8 cellular contexts compared by ENCODE assay signal in the genomic region with DNA sequence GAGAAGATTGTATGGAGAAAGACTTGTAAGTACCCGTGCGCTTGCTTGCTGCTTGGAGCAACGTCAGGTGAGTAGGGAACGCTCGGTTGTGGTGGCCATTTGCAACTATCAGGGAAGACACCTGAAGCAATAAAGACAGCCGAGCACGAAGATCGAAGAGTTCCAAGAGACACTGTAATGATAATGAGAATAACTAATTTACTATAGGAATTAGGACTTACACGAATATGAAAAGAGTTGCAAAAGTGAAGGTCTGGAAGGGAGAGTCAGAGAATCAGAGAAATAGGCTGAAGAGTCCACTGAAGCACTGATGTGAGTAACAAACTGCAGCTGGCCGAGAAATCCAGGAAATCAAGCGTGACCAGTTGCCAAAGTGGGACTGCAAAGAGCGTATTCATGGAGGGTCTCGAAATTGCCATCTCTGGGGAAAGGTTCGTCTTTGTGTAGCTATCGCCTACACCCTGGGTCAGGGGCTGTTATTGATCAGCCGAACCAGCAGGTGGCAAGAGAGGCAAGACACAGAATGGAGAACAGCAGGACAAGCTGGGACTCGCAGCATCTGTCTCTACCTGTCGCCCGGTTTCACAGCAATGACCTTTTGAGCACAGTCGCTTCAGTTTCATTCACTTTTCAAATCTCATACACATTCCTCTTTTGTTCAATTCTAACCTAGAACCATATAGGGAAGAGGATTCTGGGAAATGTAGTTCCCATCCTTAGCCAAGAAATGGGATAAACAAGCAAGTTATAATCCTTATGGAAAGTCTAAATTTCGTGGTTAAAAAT. TPM values are rescaled to one million over a fixed set of nuclear protein-coding genes. Genes with fewer than 3 reads are reported as not detected.
DNase-seq lines count a peak whose midpoint lies in the region; ATAC-seq and TF ChIP-seq lines count a peak whose summit lies in the region.

No MANE protein-coding gene starts in this region.

- H3K27me3 ChIP-seq in BJ (ENCODE audit: control insufficient read depth, insufficient read depth, low read length) (no peaks in the 10 kb centered on the region), dorsolateral prefrontal cortex (no peaks in the 10 kb centered on the region)

- peaks cover 23% of the 10 kb centered on the region for H3K4me1 Mint-ChIP-seq in activated CD4-positive, alpha-beta T cell treated with anti-CD3 and anti-CD28 coated beads, Interleukin-2, amount 10 ng/mL, durations not matched to agents 7 days and 5 days

- peaks cover 6% of the 10 kb centered on the region for H3K27me3 Mint-ChIP-seq in activated CD4-positive, alpha-beta T cell treated with anti-CD3 and anti-CD28 coated beads, Interleukin-2, amount 10 ng/mL, durations not matched to agents 7 days and 5 days

- peak overlapping the region; percentile 49 for H3K4me3 ChIP-seq in BJ (ENCODE audit: low read depth, low read length)
- H3K4me3 ChIP-seq in dorsolateral prefrontal cortex: peak overlapping the region; percentile 46 to 85 (median 66)
- H3K4me3 ChIP-seq in lower leg skin (ENCODE audit: low read depth, poor library complexity, severe bottlenecking): peak overlapping the region; percentile 1

- H3K36me3 ChIP-seq in BJ (ENCODE audit: control insufficient read depth, insufficient read depth, low read length): no peaks in the 10 kb centered on the region

- H3K9me3 Mint-ChIP-seq in activated CD4-positive, alpha-beta T cell treated with anti-CD3 and anti-CD28 coated beads, Interleukin-2, amount 10 ng/mL, durations not matched to agents 7 days and 5 days: no peaks in the 10 kb centered on the region

- peak; percentile 100 for ATAC-seq in HG03442 (IDR thresholded peaks at IDR 0.05; ENCODE audit: unreplicated experiment)

- H3K36me3 Mint-ChIP-seq in activated CD4-positive, alpha-beta T cell treated with anti-CD3 and anti-CD28 coated beads, Interleukin-2, amount 10 ng/mL, durations not matched to agents 7 days and 5 days (ENCODE audit: low read depth): no peaks in the 10 kb centered on the region

- 2 to 4% methylated on average over 21 of the region's 21 CpGs for WGBS in lower leg skin, 2 donors

- no peak for TF ChIP-seq POLR2A in lower leg skin (IDR thresholded peaks at IDR 0.05)

- CTCF ChIA-PET in BJ (lab: Yijun Ruan, JAX): interaction anchor here (0.7 to 3.1 kb wide), 37 partner anchors 9 to 286 kb away, joined by 3 to 34 read pairs (median 4); a partner anchor contains a TSS
- CTCF ChIA-PET in activated CD4-positive, alpha-beta T cell treated with anti-CD3 and anti-CD28 coated beads, Interleukin-2, amount 10 ng/mL, durations not matched to agents 7 days and 5 days (lab: Charles Lee): interaction anchor here (0.6 to 4.0 kb wide), 25 partner anchors 8 to 204 kb away, joined by 3 to 18 read pairs (median 4); a partner anchor contains a TSS

- peak overlapping the region; percentile 64 for H3K27ac Mint-ChIP-seq in activated CD4-positive, alpha-beta T cell treated with anti-CD3 and anti-CD28 coated beads, Interleukin-2, amount 10 ng/mL, durations not matched to agents 7 days and 5 days

- intact Hi-C loops in dorsolateral prefrontal cortex (cut with DNase I): loop anchor here (2.0 to 10.0 kb wide), 5 partner anchors 26 to 206 kb away; a partner anchor contains a TSS
- intact Hi-C loops in lower leg skin (cut with DNase I; ENCODE audit: low total_unique reads): loop anchor here (10.0 kb wide), 1 partner anchor 254 kb away; no protein-coding TSS in a partner anchor

- TF ChIP-seq CTCF in BJ (IDR thresholded peaks at IDR 0.05; ENCODE audit: insufficient read depth, low read depth, low read length) (peak; percentile 90), dorsolateral prefrontal cortex (IDR thresholded peaks at IDR 0.05 in 54 of 56, conservative IDR thresholded peaks at IDR 0.05 in 2 of 56; ENCODE audit: low read depth in 1 of 56, partially characterized antibody in 56 of 56) (peak; percentile 45 to 93 (median 86)), lower leg skin (IDR thresholded peaks at IDR 0.05) (peak in 1 of 3 donors; percentile 80)

- peak overlapping the region; percentile 77 for H3K4me3 Mint-ChIP-seq in activated CD4-positive, alpha-beta T cell treated with anti-CD3 and anti-CD28 coated beads, Interleukin-2, amount 10 ng/mL, durations not matched to agents 7 days and 5 days

- POLR2A ChIA-PET in BJ (lab: Charles Lee): no interaction called here
- POLR2A ChIA-PET in activated CD4-positive, alpha-beta T cell treated with anti-CD3 and anti-CD28 coated beads, Interleukin-2, amount 10 ng/mL, durations not matched to agents 7 days and 5 days (lab: Charles Lee): no interaction called here

- peak overlapping the region in 58 of 59 donors; percentile 5 to 85 (median 68) for H3K27ac ChIP-seq in dorsolateral prefrontal cortex

- DNase-seq in BJ (ENCODE audit: low read depth): no peak
- peak; percentile 71 for DNase-seq in GM19240 (ENCODE audit: insufficient read length, low spot score)
- DNase-seq in NCI-H510A (lab: John Stamatoyannopoulos, UW): peak; percentile 56
- peak; percentile 81 for DNase-seq in activated CD4-positive, alpha-beta T cell treated with anti-CD3 and anti-CD28 coated beads, Interleukin-2, amount 10 ng/mL, durations not matched to agents 7 days and 5 days
- DNase-seq in dorsolateral prefrontal cortex: peak; percentile 48 to 80 (median 69)
- peak; percentile 66 to 90 for DNase-seq in lower leg skin (ENCODE audit: low spot score in 2 of 2)
- peak; percentile 42 to 48 (median 43) for DNase-seq in stimulated activated CD4-positive, alpha-beta T cell treated with anti-CD3 and anti-CD28 coated beads, TNF-alpha, amount 100 ng/mL, for 1 hour (ENCODE audit: low read depth in 3 of 3, low spot score in 1 of 3)

RNA-seq across cellular contexts. Expression of a gene that starts 26.2 kb away (rescaled TPM):
- 4.4 and 15.7 TPM in 2 replicates for polyA plus RNA-seq in BJ (2011; rRNA removed)
- 7.1 and 17.5 TPM in 2 replicates for polyA minus RNA-seq in BJ (2011; rRNA and poly(A)+ RNA removed)
- 10 to 100 TPM; 53.6 to 61.7 TPM for total RNA-seq in activated CD4-positive, alpha-beta T cell treated with anti-CD3 and anti-CD28 coated beads, Interleukin-2, amount 10 ng/mL, durations not matched to agents 7 days and 5 days
- total RNA-seq in dorsolateral prefrontal cortex (10 to 100 TPM; 17.6 to 85.2 (median 40.6) TPM), lower leg skin (10 to 100 TPM; 12.8 to 58.1 (median 26.5) TPM)

RNA-seq across cellular contexts. Expression of a gene that starts 37.2 kb away (rescaled TPM):
- 7.4 and 15.6 TPM in 2 replicates for polyA plus RNA-seq in BJ (2011; rRNA removed)
- polyA minus RNA-seq in BJ (2011; rRNA and poly(A)+ RNA removed): 11.1 and 13.3 TPM in 2 replicates
- total RNA-seq in activated CD4-positive, alpha-beta T cell treated with anti-CD3 and anti-CD28 coated beads, Interleukin-2, amount 10 ng/mL, durations not matched to agents 7 days and 5 days: 10 to 100 TPM; 43.8 to 57.5 TPM
- total RNA-seq in dorsolateral prefrontal cortex (10 to 100 TPM; 56.6 to 92.2 (median 71.1) TPM), lower leg skin (10 to 100 TPM; 41.0 to 63.5 (median 55.1) TPM)

Comparison
In these comparisons a context has a peak if more than half of its experiments do, and no peak if none do; other contexts are left out.
1. H3K4me3 ChIP-seq: peak in every context shown above with its lines; median percentile 66 in dorsolateral prefrontal cortex; 49 in BJ; 1 in lower leg skin.